In the genomic region with DNA sequence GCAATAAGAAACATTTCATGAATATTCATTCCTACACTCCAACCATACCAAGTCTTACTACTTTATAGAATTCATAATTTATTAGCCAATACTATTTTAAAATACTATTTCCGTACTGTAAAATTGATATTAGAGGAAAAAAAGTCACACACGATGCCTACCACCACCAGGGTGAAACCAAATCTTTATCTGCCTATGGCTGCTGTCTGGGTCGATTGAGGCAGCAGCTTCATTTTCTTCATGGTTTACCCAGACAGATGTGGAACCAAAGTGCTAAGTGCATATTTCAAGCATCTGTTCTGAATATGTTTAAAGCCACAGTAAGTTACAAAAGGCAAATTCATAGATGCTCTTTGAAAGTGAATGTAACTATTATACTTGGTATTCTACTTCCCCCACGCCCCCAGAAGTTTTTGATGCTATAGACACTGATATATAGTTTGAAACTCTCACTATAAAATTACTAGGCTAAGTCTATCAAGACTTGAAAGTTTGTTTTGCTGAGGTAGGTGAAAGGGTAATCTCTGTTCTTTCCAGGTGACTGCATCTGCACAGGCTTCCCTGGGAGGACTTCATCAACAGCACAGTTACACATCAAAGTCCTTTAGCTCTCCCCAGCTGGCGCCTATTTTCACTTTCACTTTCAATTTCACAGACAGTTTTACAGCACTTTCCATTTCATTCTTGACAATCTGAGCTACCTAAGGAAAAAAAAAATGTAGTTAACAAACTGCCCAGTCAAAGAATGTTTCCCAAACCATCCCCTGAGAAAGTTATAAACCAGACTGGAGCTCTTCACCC, we compare ENCODE assay signal across 8 cellular contexts.
DNase-seq lines count a peak whose midpoint lies in the region; ATAC-seq, FAIRE-seq and TF ChIP-seq lines count a peak whose summit lies in the region.

No MANE protein-coding gene starts in this region.

- H4K91ac ChIP-seq in mesenchymal stem cell (ENCODE audit: low read length): no peak overlapping the region

- intact Hi-C loops in MCF 10A (cut with micrococcal nuclease): no loop called here

- no peak overlapping the region for H3K23ac ChIP-seq in mesenchymal stem cell (ENCODE audit: low read length in 2 of 2)

- H3K4me3 ChIP-seq in A549: no peak overlapping the region
- peak overlapping the region in 1 of 2 experiments; percentile 83 for H3K4me3 ChIP-seq in mesenchymal stem cell (ENCODE audit: insufficient read depth in 1 of 2, low read depth in 1 of 2, low read length in 2 of 2)
- H3K4me3 ChIP-seq in stomach smooth muscle (ENCODE audit: low read length in 2 of 2): peak overlapping the region; percentile 53 to 67

- POLR2A ChIA-PET in A549 (lab: Yijun Ruan, JAX): no interaction called here
- POLR2A ChIA-PET in MCF 10A (lab: Yijun Ruan, JAX): no interaction called here

- 82% methylated on average over 5 of the region's 5 CpGs for WGBS in A549 (ENCODE audit: missing lambda C conversion rate)
- WGBS in mesenchymal stem cell: 91% methylated on average over 4 of the region's 5 CpGs

- H3K27me3 Mint-ChIP-seq in MCF 10A (ENCODE audit: insufficient read depth, unreplicated experiment): no peaks in the 10 kb centered on the region

- no peak for TF ChIP-seq POLR2A in A549 (IDR thresholded peaks at IDR 0.05; ENCODE audit: low read length)

- H3K14ac ChIP-seq in mesenchymal stem cell (ENCODE audit: low read length in 2 of 2): no peak overlapping the region

- TF ChIP-seq RAD21 in A549 (conservative IDR thresholded peaks at IDR 0.05 in 1 of 2, IDR thresholded peaks at IDR 0.05 in 1 of 2): no peak

- H3K27ac Mint-ChIP-seq in MCF 10A (ENCODE audit: low read depth, unreplicated experiment): peak overlapping the region; percentile 50

- no peaks in the 10 kb centered on the region for H3K4me1 Mint-ChIP-seq in MCF 10A (ENCODE audit: insufficient read depth, unreplicated experiment)

- H3K27me3 ChIP-seq in mesenchymal stem cell (ENCODE audit: control insufficient read depth in 1 of 2, insufficient read depth in 1 of 2, low read length in 2 of 2) (no peaks in the 10 kb centered on the region), stomach smooth muscle (ENCODE audit: control insufficient read depth in 1 of 2, insufficient read depth in 2 of 2, low read length in 2 of 2) (no peaks in the 10 kb centered on the region)

- H3K4me1 ChIP-seq in A549: no peaks in the 10 kb centered on the region
- H3K4me1 ChIP-seq in mesenchymal stem cell (ENCODE audit: control insufficient read depth, insufficient read depth, low read depth, low read length): no peaks in the 10 kb centered on the region
- H3K4me1 ChIP-seq in stomach smooth muscle (ENCODE audit: control insufficient read depth, insufficient read depth, low read length): no peaks in the 10 kb centered on the region

- H2AK5ac ChIP-seq in mesenchymal stem cell (ENCODE audit: low read length, severe bottlenecking): no peak overlapping the region

- no peak for TF ChIP-seq CTCF in A549 (IDR thresholded peaks at IDR 0.05)
- no peak for TF ChIP-seq CTCF in MCF 10A (IDR thresholded peaks at IDR 0.05; ENCODE audit: unreplicated experiment)

- ATAC-seq in A549: no peak
- peak; percentile 93 for ATAC-seq in GM18517 (IDR thresholded peaks at IDR 0.05; ENCODE audit: unreplicated experiment)
- ATAC-seq in HG03039 (IDR thresholded peaks at IDR 0.05; ENCODE audit: unreplicated experiment): peak; percentile 94

- no peak overlapping the region for H3K18ac ChIP-seq in mesenchymal stem cell (ENCODE audit: low read depth in 1 of 2, low read length in 2 of 2)

- no peak overlapping the region for H3K4ac ChIP-seq in mesenchymal stem cell (ENCODE audit: low read depth in 1 of 2, low read length in 2 of 2)

- BruUV-seq in MCF 10A (replicated peaks; lab: Mats Ljungman, UMichigan): no TSS peak

- no peak overlapping the region for H2BK5ac ChIP-seq in mesenchymal stem cell (ENCODE audit: low read depth, low read length, poor library complexity, severe bottlenecking)

- H3K9me3 Mint-ChIP-seq in MCF 10A (ENCODE audit: unreplicated experiment): no peaks in the 10 kb centered on the region

- no peak overlapping the region for H2BK15ac ChIP-seq in mesenchymal stem cell (ENCODE audit: low read depth, poor library complexity, severe bottlenecking)

- H3K9me3 ChIP-seq in A549 (no peaks in the 10 kb centered on the region), mesenchymal stem cell (ENCODE audit: control insufficient read depth, low read length) (no peaks in the 10 kb centered on the region), stomach smooth muscle (ENCODE audit: control insufficient read depth in 2 of 2, low read length in 2 of 2) (no peaks in the 10 kb centered on the region)

- H2BK120ac ChIP-seq in mesenchymal stem cell (ENCODE audit: low read depth, low read length): no peak overlapping the region

- FAIRE-seq in A549 (lab: Jason Lieb, UNC): no peak

- CTCF ChIA-PET in A549 (lab: Yijun Ruan, JAX): interaction anchor here (0.6 kb wide), 1 partner anchor 1528 kb away, joined by 3 read pairs; no protein-coding TSS in a partner anchor
- CTCF ChIA-PET in MCF 10A (lab: Yijun Ruan, JAX): interaction anchor here (0.6 kb wide), 1 partner anchor 59 kb away, joined by 3 read pairs; no protein-coding TSS in a partner anchor

- H3K4me3 Mint-ChIP-seq in MCF 10A (ENCODE audit: unreplicated experiment): peak overlapping the region; percentile 30

- H2AFZ ChIP-seq in mesenchymal stem cell (ENCODE audit: low read depth, low read length): no peak overlapping the region

- peaks cover 11% of the 10 kb centered on the region for H3K36me3 Mint-ChIP-seq in MCF 10A (ENCODE audit: insufficient read depth, unreplicated experiment)

- H2BK12ac ChIP-seq in mesenchymal stem cell (ENCODE audit: low read length in 2 of 2): no peak overlapping the region

- DNase-seq in A549 (ENCODE audit: low read depth in 1 of 2, low spot score in 1 of 2): no peak
- peak; percentile 78 for DNase-seq in RPMI8226
- no peak for DNase-seq in MCF 10A (ENCODE audit: unreplicated experiment)
- DNase-seq in mesenchymal stem cell: peak; percentile 72
- DNase-seq in D341Med (ENCODE audit: low spot score): no peak

- H3K9ac ChIP-seq in mesenchymal stem cell (ENCODE audit: low read length) (peak overlapping the region; percentile 85), stomach smooth muscle (ENCODE audit: low read length in 2 of 2) (peak overlapping the region in 1 of 2 donors; percentile 2)

- 0 out of 3 replicates have a peak overlapping the region, but pooled peaks have one; percentile 4 for H3K4me2 ChIP-seq in A549
- peak overlapping the region; percentile 12 for H3K4me2 ChIP-seq in mesenchymal stem cell (ENCODE audit: low read length, poor library complexity, severe bottlenecking)

- peaks cover 1% of the 10 kb centered on the region for H3K79me1 ChIP-seq in mesenchymal stem cell (replicated peaks; ENCODE audit: low read length, poor library complexity, severe bottlenecking)

- peak overlapping the region; percentile 7 for H4K8ac ChIP-seq in mesenchymal stem cell (ENCODE audit: low read length)

- H3K27ac ChIP-seq in A549 (no peak overlapping the region), mesenchymal stem cell (ENCODE audit: low read length, poor library complexity, severe bottlenecking) (no peak overlapping the region), stomach smooth muscle (ENCODE audit: low read length) (no peak overlapping the region)

- H3K36me3 ChIP-seq in mesenchymal stem cell (ENCODE audit: control insufficient read depth in 1 of 2, insufficient read depth in 2 of 2, low read depth in 1 of 2, low read length in 2 of 2) (no peaks in the 10 kb centered on the region), stomach smooth muscle (ENCODE audit: control insufficient read depth in 2 of 2, insufficient read depth in 2 of 2, low read length in 2 of 2) (no peaks in the 10 kb centered on the region)

- no peak for TF ChIP-seq EP300 in A549 (IDR thresholded peaks at IDR 0.05)

TF ChIP-seq in A549, 52 proteins besides CTCF, POLR2A, EP300 and RAD21:
- TF ChIP-seq NPAS2 (CRISPR knock-in tag; IDR thresholded peaks at IDR 0.05; ENCODE audit: borderline replicate concordance) (no peak), EHF (CRISPR knock-in tag; IDR thresholded peaks at IDR 0.05) (no peak), JUNB (IDR thresholded peaks at IDR 0.05) (no peak), ZNF302 (CRISPR knock-in tag; IDR thresholded peaks at IDR 0.05) (no peak), ZFP36 (IDR thresholded peaks at IDR 0.05; ENCODE audit: borderline replicate concordance, partially characterized antibody) (no peak)

Comparison
In these comparisons a context has a peak if more than half of its experiments do, and no peak if none do; other contexts are left out.
1. ATAC-seq: peak in GM18517 (single experiment) and HG03039 (single experiment); none in A549 (0 of 2).
2. DNase-seq: peak in RPMI8226 (single experiment) and mesenchymal stem cell (single experiment); none in A549 (0 of 2), MCF 10A (single experiment) and D341Med (single experiment).